In genomic region chr2:200677721-200678532, GRCh38 we compare ENCODE assay signal across 15 cellular contexts.
DNase-seq lines count a peak whose midpoint lies in the region; ATAC-seq, FAIRE-seq and TF ChIP-seq lines count a peak whose summit lies in the region.
"Had no signal": no experiment of that assay in that cellular context is flagged by ENCODE, and none has a peak within 500 bp of the region (broad histone marks: within the 10 kb centered on the region; RNA-seq: fewer than 3 reads in every experiment).

No MANE protein-coding gene starts in this region.

- POLR2A ChIA-PET in BJ (lab: Charles Lee) = no interaction called here
- POLR2A ChIA-PET in activated CD4-positive, alpha-beta T cell treated with anti-CD3 and anti-CD28 coated beads, Interleukin-2, amount 10 ng/mL, durations not matched to agents 7 days and 5 days (lab: Charles Lee) = no interaction called here

- no peaks in the 10 kb centered on the region for H3K36me3 ChIP-seq in BJ (ENCODE audit: control insufficient read depth, insufficient read depth, low read length)
- no peaks in the 10 kb centered on the region for H3K36me3 ChIP-seq in adrenal gland (replicated peaks in 1 of 2)
- no peaks in the 10 kb centered on the region for H3K36me3 ChIP-seq in heart left ventricle
- H3K36me3 ChIP-seq in prostate gland = no peaks in the 10 kb centered on the region
- H3K36me3 ChIP-seq: MG63 had no signal

- no peak overlapping the region for H3K27ac Mint-ChIP-seq in activated CD4-positive, alpha-beta T cell treated with anti-CD3 and anti-CD28 coated beads, Interleukin-2, amount 10 ng/mL, durations not matched to agents 7 days and 5 days
- H3K27ac Mint-ChIP-seq: CD4-positive, alpha-beta memory T cell; dendritic cell treated with granulocyte-macrophage colony-stimulating factor and Interleukin-4, amounts not matched to agents 40 ng/mL and 50 ng/mL, for 4 days; stimulated activated naive CD8-positive, alpha-beta T cell treated with anti-CD3 and anti-CD28 coated beads, Interleukin-15, Interleukin-2, amounts not matched to agents 100 ng/mL and 50 ng/mL, for 24 hours had no signal

- H3K4me1 Mint-ChIP-seq in activated CD4-positive, alpha-beta T cell treated with anti-CD3 and anti-CD28 coated beads, Interleukin-2, amount 10 ng/mL, durations not matched to agents 7 days and 5 days = peaks cover 8% of the 10 kb centered on the region

- H3K36me3 Mint-ChIP-seq in activated CD4-positive, alpha-beta T cell treated with anti-CD3 and anti-CD28 coated beads, Interleukin-2, amount 10 ng/mL, durations not matched to agents 7 days and 5 days (ENCODE audit: low read depth) = no peaks in the 10 kb centered on the region
- H3K36me3 Mint-ChIP-seq: CD4-positive, alpha-beta memory T cell had no signal

- 16 to 29% (median 18%) methylated on average over 11 of the region's 11 CpGs for WGBS in adrenal gland, 4 donors
- 38 to 57% (median 53%) methylated on average over 11 of the region's 11 CpGs for WGBS in heart left ventricle, 4 donors
- 30% methylated on average over 11 of the region's 11 CpGs for WGBS in prostate gland

- no peaks in the 10 kb centered on the region for H3K9me3 Mint-ChIP-seq in activated CD4-positive, alpha-beta T cell treated with anti-CD3 and anti-CD28 coated beads, Interleukin-2, amount 10 ng/mL, durations not matched to agents 7 days and 5 days
- H3K9me3 Mint-ChIP-seq: CD4-positive, alpha-beta memory T cell; dendritic cell treated with granulocyte-macrophage colony-stimulating factor and Interleukin-4, amounts not matched to agents 40 ng/mL and 50 ng/mL, for 4 days; stimulated activated naive CD8-positive, alpha-beta T cell treated with anti-CD3 and anti-CD28 coated beads, Interleukin-15, Interleukin-2, amounts not matched to agents 100 ng/mL and 50 ng/mL, for 24 hours had no signal

- TF ChIP-seq POLR2A in adrenal gland (IDR thresholded peaks at IDR 0.05) (peak in 1 of 2 donors; percentile 10), heart left ventricle (IDR thresholded peaks at IDR 0.05) (no peak), prostate gland (IDR thresholded peaks at IDR 0.05) (no peak)

- peak; percentile 47 to 68 (median 61) for ATAC-seq in heart left ventricle
- ATAC-seq in HG03108 (IDR thresholded peaks at IDR 0.05; ENCODE audit: unreplicated experiment) = no peak
- ATAC-seq in GM21786 (IDR thresholded peaks at IDR 0.05; ENCODE audit: unreplicated experiment) = no peak

- H3K9me3 ChIP-seq in adrenal gland (replicated peaks in 1 of 3) = peaks cover 0 to 7% (median 0%) of the 10 kb centered on the region in 3 donors
- H3K9me3 ChIP-seq in heart left ventricle = no peaks in the 10 kb centered on the region
- H3K9me3 ChIP-seq in prostate gland = no peaks in the 10 kb centered on the region
- H3K9me3 ChIP-seq: MG63 had no signal

- TF ChIP-seq CTCF in BJ (IDR thresholded peaks at IDR 0.05; ENCODE audit: insufficient read depth, low read depth, low read length) = peak; percentile 19; the same call in 1 of the 2 replicates
- TF ChIP-seq CTCF in adrenal gland (IDR thresholded peaks at IDR 0.05) = peak in 5 of 6 experiments; percentile 7 to 52 (median 35)
- TF ChIP-seq CTCF in heart left ventricle (IDR thresholded peaks at IDR 0.05) = peak in 1 of 12 donors; percentile 26
- TF ChIP-seq CTCF in prostate gland (IDR thresholded peaks at IDR 0.05) = no peak

- intact Hi-C loops in adrenal gland (cut with DNase I) (no loop called here), heart left ventricle (cut with DNase I) (no loop called here), prostate gland (cut with DNase I) (no loop called here)

- no peak for FAIRE-seq in frontal cortex (lab: Jason Lieb, UNC)
- FAIRE-seq: GM19239 had no signal

- H3K4me3 ChIP-seq in BJ (ENCODE audit: low read depth, low read length) (no peak overlapping the region), adrenal gland (no peak overlapping the region), heart left ventricle (no peak overlapping the region), prostate gland (no peak overlapping the region)
- H3K4me3 ChIP-seq: MG63 had no signal

- no peak overlapping the region for H3K4me3 Mint-ChIP-seq in activated CD4-positive, alpha-beta T cell treated with anti-CD3 and anti-CD28 coated beads, Interleukin-2, amount 10 ng/mL, durations not matched to agents 7 days and 5 days
- H3K4me3 Mint-ChIP-seq: CD4-positive, alpha-beta memory T cell; dendritic cell treated with granulocyte-macrophage colony-stimulating factor and Interleukin-4, amounts not matched to agents 40 ng/mL and 50 ng/mL, for 4 days; stimulated activated naive CD8-positive, alpha-beta T cell treated with anti-CD3 and anti-CD28 coated beads, Interleukin-15, Interleukin-2, amounts not matched to agents 100 ng/mL and 50 ng/mL, for 24 hours had no signal

- peaks cover 9% of the 10 kb centered on the region for H3K27me3 Mint-ChIP-seq in activated CD4-positive, alpha-beta T cell treated with anti-CD3 and anti-CD28 coated beads, Interleukin-2, amount 10 ng/mL, durations not matched to agents 7 days and 5 days
- H3K27me3 Mint-ChIP-seq: dendritic cell treated with granulocyte-macrophage colony-stimulating factor and Interleukin-4, amounts not matched to agents 40 ng/mL and 50 ng/mL, for 4 days had no signal

- CTCF ChIA-PET in BJ (lab: Yijun Ruan, JAX) = no interaction called here
- CTCF ChIA-PET in activated CD4-positive, alpha-beta T cell treated with anti-CD3 and anti-CD28 coated beads, Interleukin-2, amount 10 ng/mL, durations not matched to agents 7 days and 5 days (lab: Charles Lee) = no interaction called here

- DNase-seq in BJ (ENCODE audit: low read depth) (peak; percentile 26), adrenal gland (peak in 6 of 7 donors; percentile 32 to 68 (median 60)), heart left ventricle (peak in 1 of 5 donors; percentile 31), prostate gland (ENCODE audit: low spot score) (no peak), frontal cortex (ENCODE audit: low spot score in 2 of 2) (no peak)
- no peak for DNase-seq in activated CD4-positive, alpha-beta T cell treated with anti-CD3 and anti-CD28 coated beads, Interleukin-2, amount 10 ng/mL, durations not matched to agents 7 days and 5 days
- DNase-seq: CD4-positive, alpha-beta memory T cell; MG63; NCI-H526; stimulated activated CD4-positive, alpha-beta T cell treated with anti-CD3 and anti-CD28 coated beads, Interleukin-2, amount 100 ng/mL, for 24 hours had no signal

- H3K27ac ChIP-seq in adrenal gland (peak overlapping the region; percentile 15 to 86 (median 69)), heart left ventricle (peak overlapping the region in 5 of 12 donors; percentile 12 to 78 (median 25)), prostate gland (peak overlapping the region; percentile 62 to 67)

- H3K27me3 ChIP-seq in BJ (ENCODE audit: control insufficient read depth, insufficient read depth, low read length) = no peaks in the 10 kb centered on the region
- no peaks in the 10 kb centered on the region for H3K27me3 ChIP-seq in adrenal gland
- H3K27me3 ChIP-seq in heart left ventricle = no peaks in the 10 kb centered on the region
- no peaks in the 10 kb centered on the region for H3K27me3 ChIP-seq in prostate gland (replicated peaks; ENCODE audit: insufficient read depth)
- H3K27me3 ChIP-seq: MG63 had no signal

- H3K4me1 ChIP-seq in adrenal gland (replicated peaks in 1 of 2) = peaks cover 19 to 31% of the 10 kb centered on the region in 2 donors
- peaks cover 0 to 24% (median 0%) of the 10 kb centered on the region in 12 donors for H3K4me1 ChIP-seq in heart left ventricle
- no peaks in the 10 kb centered on the region for H3K4me1 ChIP-seq in prostate gland (replicated peaks)

Comparison
In these comparisons a context has a peak if more than half of its experiments do, and no peak if none do; other contexts are left out.
1. DNase-seq: peak in BJ (single experiment) and adrenal gland (6 of 7); none in prostate gland (single experiment), frontal cortex (0 of 2) and activated CD4-positive, alpha-beta T cell treated with anti-CD3 and anti-CD28 coated beads, Interleukin-2, amount 10 ng/mL, durations not matched to agents 7 days and 5 days (single experiment).
2. CTCF ChIP-seq: peak in BJ (single experiment) and adrenal gland (5 of 6); none in prostate gland (0 of 4).
3. ATAC-seq: peak in heart left ventricle (4 of 4); none in HG03108 (single experiment) and GM21786 (single experiment).